In the genomic region with DNA sequence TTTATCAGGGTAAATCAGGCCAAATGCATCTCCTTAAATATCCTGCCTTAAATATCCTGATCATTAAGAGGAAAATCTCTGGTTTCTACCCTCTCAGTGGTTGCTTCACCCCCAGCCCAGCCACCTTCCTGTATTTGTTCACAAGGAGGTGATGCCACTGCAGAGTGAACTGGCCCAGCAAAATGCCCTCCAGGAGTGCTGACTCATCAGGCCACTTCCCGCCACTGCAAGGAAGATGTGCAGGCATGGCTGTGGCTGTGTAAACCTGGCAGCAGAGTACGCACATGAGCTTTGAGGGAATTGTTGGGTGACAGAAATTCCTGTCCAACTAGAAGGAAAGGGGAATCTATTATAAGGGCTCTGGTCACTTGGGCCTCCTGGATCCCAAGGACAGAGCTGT, we compare ENCODE assay signal across 1 cellular context.
TF ChIP-seq lines count a peak whose summit lies in the region.

No MANE protein-coding gene starts in this region.

TF ChIP-seq in GM23338, 12 proteins besides CTCF, POLR2A, EP300 and RAD21:
- TF ChIP-seq, protein P1, sequence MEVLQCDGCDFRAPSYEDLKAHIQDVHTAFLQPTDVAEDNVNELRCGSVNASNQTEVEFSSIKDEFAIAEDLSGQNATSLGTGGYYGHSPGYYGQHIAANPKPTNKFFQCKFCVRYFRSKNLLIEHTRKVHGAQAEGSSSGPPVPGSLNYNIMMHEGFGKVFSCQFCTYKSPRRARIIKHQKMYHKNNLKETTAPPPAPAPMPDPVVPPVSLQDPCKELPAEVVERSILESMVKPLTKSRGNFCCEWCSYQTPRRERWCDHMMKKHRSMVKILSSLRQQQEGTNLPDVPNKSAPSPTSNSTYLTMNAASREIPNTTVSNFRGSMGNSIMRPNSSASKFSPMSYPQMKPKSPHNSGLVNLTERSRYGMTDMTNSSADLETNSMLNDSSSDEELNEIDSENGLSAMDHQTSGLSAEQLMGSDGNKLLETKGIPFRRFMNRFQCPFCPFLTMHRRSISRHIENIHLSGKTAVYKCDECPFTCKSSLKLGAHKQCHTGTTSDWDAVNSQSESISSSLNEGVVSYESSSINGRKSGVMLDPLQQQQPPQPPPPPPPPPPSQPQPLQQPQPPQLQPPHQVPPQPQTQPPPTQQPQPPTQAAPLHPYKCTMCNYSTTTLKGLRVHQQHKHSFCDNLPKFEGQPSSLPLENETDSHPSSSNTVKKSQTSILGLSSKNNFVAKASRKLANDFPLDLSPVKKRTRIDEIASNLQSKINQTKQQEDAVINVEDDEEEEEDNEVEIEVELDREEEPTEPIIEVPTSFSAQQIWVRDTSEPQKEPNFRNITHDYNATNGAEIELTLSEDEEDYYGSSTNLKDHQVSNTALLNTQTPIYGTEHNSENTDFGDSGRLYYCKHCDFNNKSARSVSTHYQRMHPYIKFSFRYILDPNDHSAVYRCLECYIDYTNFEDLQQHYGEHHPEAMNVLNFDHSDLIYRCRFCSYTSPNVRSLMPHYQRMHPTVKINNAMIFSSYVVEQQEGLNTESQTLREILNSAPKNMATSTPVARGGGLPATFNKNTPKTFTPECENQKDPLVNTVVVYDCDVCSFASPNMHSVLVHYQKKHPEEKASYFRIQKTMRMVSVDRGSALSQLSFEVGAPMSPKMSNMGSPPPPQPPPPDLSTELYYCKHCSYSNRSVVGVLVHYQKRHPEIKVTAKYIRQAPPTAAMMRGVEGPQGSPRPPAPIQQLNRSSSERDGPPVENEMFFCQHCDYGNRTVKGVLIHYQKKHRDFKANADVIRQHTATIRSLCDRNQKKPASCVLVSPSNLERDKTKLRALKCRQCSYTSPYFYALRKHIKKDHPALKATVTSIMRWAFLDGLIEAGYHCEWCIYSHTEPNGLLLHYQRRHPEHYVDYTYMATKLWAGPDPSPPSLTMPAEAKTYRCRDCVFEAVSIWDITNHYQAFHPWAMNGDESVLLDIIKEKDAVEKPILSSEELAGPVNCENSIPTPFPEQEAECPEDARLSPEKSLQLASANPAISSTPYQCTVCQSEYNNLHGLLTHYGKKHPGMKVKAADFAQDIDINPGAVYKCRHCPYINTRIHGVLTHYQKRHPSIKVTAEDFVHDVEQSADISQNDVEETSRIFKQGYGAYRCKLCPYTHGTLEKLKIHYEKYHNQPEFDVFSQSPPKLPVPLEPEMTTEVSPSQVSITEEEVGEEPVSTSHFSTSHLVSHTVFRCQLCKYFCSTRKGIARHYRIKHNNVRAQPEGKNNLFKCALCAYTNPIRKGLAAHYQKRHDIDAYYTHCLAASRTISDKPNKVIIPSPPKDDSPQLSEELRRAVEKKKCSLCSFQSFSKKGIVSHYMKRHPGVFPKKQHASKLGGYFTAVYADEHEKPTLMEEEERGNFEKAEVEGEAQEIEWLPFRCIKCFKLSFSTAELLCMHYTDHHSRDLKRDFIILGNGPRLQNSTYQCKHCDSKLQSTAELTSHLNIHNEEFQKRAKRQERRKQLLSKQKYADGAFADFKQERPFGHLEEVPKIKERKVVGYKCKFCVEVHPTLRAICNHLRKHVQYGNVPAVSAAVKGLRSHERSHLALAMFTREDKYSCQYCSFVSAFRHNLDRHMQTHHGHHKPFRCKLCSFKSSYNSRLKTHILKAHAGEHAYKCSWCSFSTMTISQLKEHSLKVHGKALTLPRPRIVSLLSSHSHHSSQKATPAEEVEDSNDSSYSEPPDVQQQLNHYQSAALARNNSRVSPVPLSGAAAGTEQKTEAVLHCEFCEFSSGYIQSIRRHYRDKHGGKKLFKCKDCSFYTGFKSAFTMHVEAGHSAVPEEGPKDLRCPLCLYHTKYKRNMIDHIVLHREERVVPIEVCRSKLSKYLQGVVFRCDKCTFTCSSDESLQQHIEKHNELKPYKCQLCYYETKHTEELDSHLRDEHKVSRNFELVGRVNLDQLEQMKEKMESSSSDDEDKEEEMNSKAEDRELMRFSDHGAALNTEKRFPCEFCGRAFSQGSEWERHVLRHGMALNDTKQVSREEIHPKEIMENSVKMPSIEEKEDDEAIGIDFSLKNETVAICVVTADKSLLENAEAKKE (CRISPR knock-in tag; IDR thresholded peaks at IDR 0.05), result no peak
- TF ChIP-seq EZH2 (IDR thresholded peaks at IDR 0.05; ENCODE audit: low read depth, unreplicated experiment) (no peak), POLR2AphosphoS5 (IDR thresholded peaks at IDR 0.05; ENCODE audit: low read depth) (no peak), EZH2phosphoT487 (IDR thresholded peaks at IDR 0.05; ENCODE audit: unreplicated experiment) (no peak), ZNF114 (CRISPR knock-in tag; IDR thresholded peaks at IDR 0.05) (no peak), NANOG (IDR thresholded peaks at IDR 0.05; ENCODE audit: borderline replicate concordance) (no peak), ZNF331 (CRISPR knock-in tag; IDR thresholded peaks at IDR 0.05; ENCODE audit: low read depth) (no peak), STAT1 (IDR thresholded peaks at IDR 0.05; ENCODE audit: unreplicated experiment) (no peak), CREB1 (CRISPR knock-in tag; IDR thresholded peaks at IDR 0.05; ENCODE audit: low read depth) (no peak), JUNB (IDR thresholded peaks at IDR 0.05; ENCODE audit: unreplicated experiment) (no peak)
- TF ChIP-seq, protein P2, sequence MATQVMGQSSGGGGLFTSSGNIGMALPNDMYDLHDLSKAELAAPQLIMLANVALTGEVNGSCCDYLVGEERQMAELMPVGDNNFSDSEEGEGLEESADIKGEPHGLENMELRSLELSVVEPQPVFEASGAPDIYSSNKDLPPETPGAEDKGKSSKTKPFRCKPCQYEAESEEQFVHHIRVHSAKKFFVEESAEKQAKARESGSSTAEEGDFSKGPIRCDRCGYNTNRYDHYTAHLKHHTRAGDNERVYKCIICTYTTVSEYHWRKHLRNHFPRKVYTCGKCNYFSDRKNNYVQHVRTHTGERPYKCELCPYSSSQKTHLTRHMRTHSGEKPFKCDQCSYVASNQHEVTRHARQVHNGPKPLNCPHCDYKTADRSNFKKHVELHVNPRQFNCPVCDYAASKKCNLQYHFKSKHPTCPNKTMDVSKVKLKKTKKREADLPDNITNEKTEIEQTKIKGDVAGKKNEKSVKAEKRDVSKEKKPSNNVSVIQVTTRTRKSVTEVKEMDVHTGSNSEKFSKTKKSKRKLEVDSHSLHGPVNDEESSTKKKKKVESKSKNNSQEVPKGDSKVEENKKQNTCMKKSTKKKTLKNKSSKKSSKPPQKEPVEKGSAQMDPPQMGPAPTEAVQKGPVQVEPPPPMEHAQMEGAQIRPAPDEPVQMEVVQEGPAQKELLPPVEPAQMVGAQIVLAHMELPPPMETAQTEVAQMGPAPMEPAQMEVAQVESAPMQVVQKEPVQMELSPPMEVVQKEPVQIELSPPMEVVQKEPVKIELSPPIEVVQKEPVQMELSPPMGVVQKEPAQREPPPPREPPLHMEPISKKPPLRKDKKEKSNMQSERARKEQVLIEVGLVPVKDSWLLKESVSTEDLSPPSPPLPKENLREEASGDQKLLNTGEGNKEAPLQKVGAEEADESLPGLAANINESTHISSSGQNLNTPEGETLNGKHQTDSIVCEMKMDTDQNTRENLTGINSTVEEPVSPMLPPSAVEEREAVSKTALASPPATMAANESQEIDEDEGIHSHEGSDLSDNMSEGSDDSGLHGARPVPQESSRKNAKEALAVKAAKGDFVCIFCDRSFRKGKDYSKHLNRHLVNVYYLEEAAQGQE (IDR thresholded peaks at IDR 0.05; ENCODE audit: unreplicated experiment), result no peak
- TF ChIP-seq, protein P3, sequence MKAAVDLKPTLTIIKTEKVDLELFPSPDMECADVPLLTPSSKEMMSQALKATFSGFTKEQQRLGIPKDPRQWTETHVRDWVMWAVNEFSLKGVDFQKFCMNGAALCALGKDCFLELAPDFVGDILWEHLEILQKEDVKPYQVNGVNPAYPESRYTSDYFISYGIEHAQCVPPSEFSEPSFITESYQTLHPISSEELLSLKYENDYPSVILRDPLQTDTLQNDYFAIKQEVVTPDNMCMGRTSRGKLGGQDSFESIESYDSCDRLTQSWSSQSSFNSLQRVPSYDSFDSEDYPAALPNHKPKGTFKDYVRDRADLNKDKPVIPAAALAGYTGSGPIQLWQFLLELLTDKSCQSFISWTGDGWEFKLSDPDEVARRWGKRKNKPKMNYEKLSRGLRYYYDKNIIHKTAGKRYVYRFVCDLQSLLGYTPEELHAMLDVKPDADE (IDR thresholded peaks at IDR 0.05), result no peak
